In the genomic region with DNA sequence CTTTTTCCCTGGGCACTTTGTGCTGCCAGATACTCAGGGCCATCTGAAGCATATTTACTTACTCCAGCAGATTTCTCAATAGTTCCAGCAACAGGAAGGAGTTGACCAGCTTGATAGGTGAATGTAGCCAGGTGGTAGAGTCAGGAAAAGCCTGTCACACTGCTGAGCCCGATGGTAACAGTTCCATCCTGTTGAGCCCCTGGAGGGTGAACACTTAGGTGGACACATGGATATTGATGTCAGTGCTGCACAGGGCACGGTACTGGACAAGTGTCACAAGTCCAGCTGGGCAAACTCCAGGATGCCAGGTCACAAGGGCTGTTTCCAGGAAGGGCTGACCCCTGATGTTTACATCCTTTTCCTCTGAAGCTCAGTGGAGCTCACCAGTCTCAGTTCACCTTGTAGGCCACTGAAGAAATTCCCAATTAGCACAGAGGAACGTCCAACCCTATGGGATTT, we compare ENCODE assay signal across 19 cellular contexts. TPM values are rescaled to one million over a fixed set of nuclear protein-coding genes. Genes with fewer than 3 reads are reported as not detected.
A peak's percentile ranks its signal among the peaks of the same experiment; 100 is the strongest.
DNase-seq lines count a peak whose midpoint lies in the region; ATAC-seq, FAIRE-seq and TF ChIP-seq lines count a peak whose summit lies in the region.
"Had no signal": no experiment of that assay in that cellular context is flagged by ENCODE, and none has a peak within 500 bp of the region (broad histone marks: within the 10 kb centered on the region; RNA-seq: fewer than 3 reads in every experiment).

No MANE protein-coding gene starts in this region.

- H3K9ac ChIP-seq in mammary epithelial cell (ENCODE audit: insufficient read depth, low read length) = no peak overlapping the region

- ATAC-seq in lower lobe of right lung = peak; percentile 39 to 56
- ATAC-seq: activated CD8-positive, alpha-beta T cell treated with anti-CD3 and anti-CD28 coated beads for 36 hours had no signal

- H3K4me1 ChIP-seq in mammary epithelial cell (ENCODE audit: insufficient read depth, low read length) = peaks cover 5% of the 10 kb centered on the region
- no peaks in the 10 kb centered on the region for H3K4me1 ChIP-seq in lower lobe of right lung
- H3K4me1 ChIP-seq: prostate gland had no signal

- FAIRE-seq in urothelium cell line (lab: Jason Lieb, UNC) = peak; percentile 81
- FAIRE-seq: A204.1 had no signal

- in situ Hi-C loops in mammary epithelial cell (cut with MboI; ENCODE audit: low sequenced_read_pairs in 2 of 2) = loop anchor here in 1 of 2 donors (10.0 kb wide), 1 partner anchor 138 kb away; no protein-coding TSS in a partner anchor
- in situ Hi-C loops in GM13976 (cut with MboI; ENCODE audit: low sequenced_read_pairs, unreplicated experiment) = no loop called here

- H4K20me1 ChIP-seq in mammary epithelial cell (ENCODE audit: insufficient read depth, low read length) = no peaks in the 10 kb centered on the region

- no peak overlapping the region for H3K4me3 ChIP-seq in mammary epithelial cell (replicated peaks in 1 of 3; ENCODE audit: insufficient read depth in 1 of 3, low read depth in 2 of 3, low read length in 3 of 3)
- H3K4me3 ChIP-seq in lower lobe of right lung = no peak overlapping the region
- H3K4me3 ChIP-seq: prostate gland had no signal

- H3K9me3 ChIP-seq in mammary epithelial cell (replicated peaks; ENCODE audit: insufficient read depth, low read length) (no peaks in the 10 kb centered on the region), lower lobe of right lung (no peaks in the 10 kb centered on the region)
- H3K9me3 ChIP-seq: prostate gland had no signal

- H2AFZ ChIP-seq in mammary epithelial cell (ENCODE audit: low read depth, low read length) = peak overlapping the region; percentile 48

- no TSS peak for BruUV-seq in mammary epithelial cell (replicated peaks; lab: Mats Ljungman, UMichigan)

- peak; percentile 5 for DNase-seq in SIG-M5 treated with dmso at 0.1 percent for 504 hours (lab: John Stamatoyannopoulos, UW; ENCODE audit: unreplicated experiment)
- DNase-seq in SIG-M5 (lab: John Stamatoyannopoulos, UW) = no peak
- DNase-seq in mammary epithelial cell = no peak
- no peak for DNase-seq in lower lobe of right lung
- no peak for DNase-seq in urothelium cell line (ENCODE audit: low spot score)
- DNase-seq in cerebellar nuclear complex (lab: John Stamatoyannopoulos, UW) = no peak
- DNase-seq in GM13976 (ENCODE audit: low spot score) = no peak
- no peak for DNase-seq in glomerular visceral epithelial cell (ENCODE audit: extremely low spot score)
- DNase-seq: activated CD4-positive, CD25-positive, alpha-beta regulatory T cell treated with anti-CD3 and anti-CD28 coated beads, Interleukin-2, amount 50 U/mL, for 72 hours; activated CD8-positive, alpha-beta T cell treated with anti-CD3 and anti-CD28 coated beads for 36 hours; activated effector memory CD4-positive, alpha-beta T cell treated with Interleukin-2 at 50 U/mL for 16 hours; CD8-positive, alpha-beta memory T cell; effector CD8-positive, alpha-beta T cell; Kasumi-1; NCI-H187 treated with DMSO at 0.1 percent for 48 hours; NK-92 treated with Interleukin-12 subunit alpha and Interleukin-12 subunit beta, amount 100 ng/mL, for 24 hours had no signal

- no peak overlapping the region for H3K4me2 ChIP-seq in mammary epithelial cell (ENCODE audit: insufficient read depth, low read depth, low read length)

- intact Hi-C loops in mammary epithelial cell (cut with micrococcal nuclease) (loop anchor here (1.0 to 2.0 kb wide), 3 partner anchors 58 to 151 kb away; no protein-coding TSS in a partner anchor), lower lobe of right lung (cut with DNase I) (no loop called here)

- CTCF ChIA-PET in mammary epithelial cell (lab: Charles Lee; ENCODE audit: low non-redundant PET) = no interaction called here

- H3K36me3 ChIP-seq in mammary epithelial cell (ENCODE audit: insufficient read depth, low read length) (no peaks in the 10 kb centered on the region), lower lobe of right lung (no peaks in the 10 kb centered on the region)
- H3K36me3 ChIP-seq: prostate gland had no signal

- dilution Hi-C loops in mammary epithelial cell (cut with HindIII; ENCODE audit: low sequenced_read_pairs) = loop anchor here (5.0 kb wide), 1 partner anchor 70 kb away; no protein-coding TSS in a partner anchor

- no peak for TF ChIP-seq CTCF in mammary epithelial cell (conservative IDR thresholded peaks at IDR 0.05 in 1 of 2, IDR thresholded peaks at IDR 0.05 in 1 of 2; ENCODE audit: extremely low read depth in 1 of 2, insufficient read depth in 1 of 2, low read depth in 1 of 2, low read length in 2 of 2)
- TF ChIP-seq CTCF in lower lobe of right lung (IDR thresholded peaks at IDR 0.05) = no peak
- no peak for TF ChIP-seq CTCF in GM13976 (IDR thresholded peaks at IDR 0.05; ENCODE audit: borderline replicate concordance, control extremely low read depth, extremely low read depth, insufficient read depth, missing control alignments)

- 40% methylated on average over 2 of the region's 3 CpGs for WGBS in mammary epithelial cell (ENCODE audit: low coverage, missing lambda C conversion rate)

- H3K79me2 ChIP-seq in mammary epithelial cell (ENCODE audit: insufficient read depth, low read length) = no peaks in the 10 kb centered on the region

- H3K27me3 ChIP-seq in mammary epithelial cell (ENCODE audit: insufficient read depth, low read length) (no peaks in the 10 kb centered on the region), lower lobe of right lung (ENCODE audit: low read depth) (peaks cover 31% of the 10 kb centered on the region)

- H3K27ac ChIP-seq in mammary epithelial cell (ENCODE audit: insufficient read depth, low read depth, low read length) (no peak overlapping the region), lower lobe of right lung (no peak overlapping the region)
- H3K27ac ChIP-seq: prostate gland had no signal

RNA-seq across cellular contexts. Expression of gene SMOC1, which starts 2.3 kb away (rescaled TPM):
- total RNA-seq in mammary epithelial cell (10 to 100 TPM; 22.3 to 44.9 TPM), lower lobe of right lung (1.1 TPM)
- 10.6 TPM for polyA plus RNA-seq in mammary epithelial cell
- polyA minus RNA-seq in mammary epithelial cell = 7.0 TPM
- total RNA-seq: activated CD8-positive, alpha-beta T cell treated with anti-CD3 and anti-CD28 coated beads for 36 hours; CD8-positive, alpha-beta memory T cell; SK-MEL-5 had no signal
- polyA plus RNA-seq: CD8-positive, alpha-beta memory T cell had no signal

Comparison
In these comparisons a context has a peak if more than half of its experiments do, and no peak if none do; other contexts are left out.
1. RNA of gene SMOC1, which starts 2.3 kb away (total RNA-seq): 22.3 to 44.9 TPM in mammary epithelial cell; 1.1 TPM in lower lobe of right lung (single experiment); every median in the first group is over 10 times any median in the second.